Comparison of ENCODE assay signal across 1 cellular context in the genomic region with DNA sequence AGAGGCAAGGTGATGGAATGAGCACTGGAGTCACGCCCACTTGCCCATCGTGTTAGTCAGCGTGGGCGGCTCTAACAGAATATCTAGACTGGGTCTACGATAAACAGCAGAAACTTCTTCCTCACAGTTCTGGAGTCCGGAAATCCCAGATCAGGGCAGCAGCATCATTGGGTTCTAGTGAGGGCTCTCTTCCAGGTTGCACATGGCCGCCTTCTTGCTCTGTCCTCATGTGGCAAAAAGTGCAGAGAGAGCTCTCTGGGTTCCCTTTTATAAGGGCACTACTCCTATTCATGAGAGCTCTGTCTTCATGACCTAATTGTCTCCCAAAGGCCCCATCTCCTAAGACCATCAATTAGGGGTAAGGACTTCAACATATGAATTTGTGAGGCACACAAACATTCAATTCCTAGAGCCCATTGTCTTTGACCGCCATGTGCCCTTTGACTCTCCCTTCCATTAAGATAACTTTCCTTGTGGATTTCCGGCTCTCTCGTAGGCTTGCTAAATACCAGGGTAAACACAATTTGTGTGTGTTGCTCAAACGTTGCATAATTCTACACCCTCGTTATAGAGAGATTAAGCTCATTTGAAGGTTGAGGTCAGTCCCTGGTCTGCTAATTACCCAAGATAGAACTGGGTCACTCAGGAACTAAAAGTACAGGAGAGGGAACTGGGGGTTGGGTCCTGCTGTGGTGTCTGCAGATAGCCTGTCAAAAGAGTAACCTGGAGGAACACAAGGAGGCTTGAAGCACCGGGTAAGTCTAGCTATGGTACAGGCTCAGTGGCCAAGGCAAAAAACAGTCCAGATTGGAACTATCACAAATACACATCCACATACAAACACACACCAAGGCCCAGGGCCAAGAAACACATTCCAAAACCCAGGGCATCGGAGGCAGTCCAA.
A peak's percentile ranks its signal among the peaks of the same experiment; 100 is the strongest.
TF ChIP-seq lines count a peak whose summit lies in the region.

No MANE protein-coding gene starts in this region.

TF ChIP-seq in HepG2, 621 proteins besides CTCF, POLR2A, EP300 and RAD21 (continued from another document and continues in another):
- TF ChIP-seq NR2F6 (IDR thresholded peaks at IDR 0.05) (peak; percentile 99), NR2F6 (CRISPR knock-in tag; IDR thresholded peaks at IDR 0.05) (peak; percentile 99), ZNF33A (CRISPR knock-in tag; IDR thresholded peaks at IDR 0.05; ENCODE audit: borderline replicate concordance) (no peak), ONECUT2 (CRISPR knock-in tag; IDR thresholded peaks at IDR 0.05) (peak; percentile 58), ZBTB1 (CRISPR knock-in tag; IDR thresholded peaks at IDR 0.05; ENCODE audit: borderline replicate concordance) (no peak), PLSCR1 (CRISPR knock-in tag; IDR thresholded peaks at IDR 0.05; ENCODE audit: borderline replicate concordance) (no peak), FOSL1 (CRISPR knock-in tag; IDR thresholded peaks at IDR 0.05; ENCODE audit: borderline replicate concordance) (no peak), ZNF749 (CRISPR knock-in tag; IDR thresholded peaks at IDR 0.05; ENCODE audit: borderline replicate concordance) (peak; percentile 55; the same call in 1 of the 2 replicates), ZNF3 (CRISPR knock-in tag; IDR thresholded peaks at IDR 0.05) (0 out of 2 replicates have a peak, but pooled peaks have one; percentile 47), CSRNP1 (CRISPR knock-in tag; IDR thresholded peaks at IDR 0.05) (no peak; the same call in 1 of the 2 replicates), TBX2 (CRISPR knock-in tag; IDR thresholded peaks at IDR 0.05; ENCODE audit: borderline replicate concordance) (peak; percentile 100), HNRNPH1 (optimal IDR thresholded peaks at IDR 0.05; ENCODE audit: low read depth, low read length) (no peak), MED1 (CRISPR knock-in tag; IDR thresholded peaks at IDR 0.05) (peak; percentile 93), FOXO4 (CRISPR knock-in tag; conservative IDR thresholded peaks at IDR 0.05) (no peak), TARDBP (CRISPR knock-in tag; IDR thresholded peaks at IDR 0.05) (peak; percentile 98), AGO1 (IDR thresholded peaks at IDR 0.05; ENCODE audit: low read depth, low read length, poor library complexity, severe bottlenecking) (no peak), ATF6 (CRISPR knock-in tag; conservative IDR thresholded peaks at IDR 0.05) (no peak), NCOA5 (CRISPR knock-in tag; IDR thresholded peaks at IDR 0.05) (no peak), NCOR1 (IDR thresholded peaks at IDR 0.05; ENCODE audit: borderline replicate concordance, low read length) (peak; percentile 94), ZBTB20 (CRISPR knock-in tag; IDR thresholded peaks at IDR 0.05; ENCODE audit: borderline replicate concordance, low read depth) (peak; percentile 79; the same call in 1 of the 2 replicates), REXO4 (CRISPR knock-in tag; IDR thresholded peaks at IDR 0.05; ENCODE audit: borderline replicate concordance) (no peak), MYC (CRISPR knock-in tag; IDR thresholded peaks at IDR 0.05; ENCODE audit: borderline replicate concordance) (peak; percentile 36; the same call in 1 of the 2 replicates), FOXM1 (CRISPR knock-in tag; IDR thresholded peaks at IDR 0.05) (no peak), POGK (CRISPR knock-in tag; conservative IDR thresholded peaks at IDR 0.05) (peak; percentile 86), ZNF543 (CRISPR knock-in tag; IDR thresholded peaks at IDR 0.05) (no peak), ZNF781 (CRISPR knock-in tag; IDR thresholded peaks at IDR 0.05; ENCODE audit: borderline replicate concordance, not compliant biosample characterization) (no peak), ZNF558 (CRISPR knock-in tag; IDR thresholded peaks at IDR 0.05; ENCODE audit: borderline replicate concordance) (peak; percentile 33; the same call in 1 of the 2 replicates), EEA1 (CRISPR knock-in tag; IDR thresholded peaks at IDR 0.05; ENCODE audit: borderline replicate concordance) (no peak), NR1H2 (CRISPR knock-in tag; IDR thresholded peaks at IDR 0.05; ENCODE audit: borderline replicate concordance, low read depth) (no peak; the same call in 1 of the 2 replicates), NFE2 (CRISPR knock-in tag; IDR thresholded peaks at IDR 0.05) (no peak)
- TF ChIP-seq, protein P1, sequence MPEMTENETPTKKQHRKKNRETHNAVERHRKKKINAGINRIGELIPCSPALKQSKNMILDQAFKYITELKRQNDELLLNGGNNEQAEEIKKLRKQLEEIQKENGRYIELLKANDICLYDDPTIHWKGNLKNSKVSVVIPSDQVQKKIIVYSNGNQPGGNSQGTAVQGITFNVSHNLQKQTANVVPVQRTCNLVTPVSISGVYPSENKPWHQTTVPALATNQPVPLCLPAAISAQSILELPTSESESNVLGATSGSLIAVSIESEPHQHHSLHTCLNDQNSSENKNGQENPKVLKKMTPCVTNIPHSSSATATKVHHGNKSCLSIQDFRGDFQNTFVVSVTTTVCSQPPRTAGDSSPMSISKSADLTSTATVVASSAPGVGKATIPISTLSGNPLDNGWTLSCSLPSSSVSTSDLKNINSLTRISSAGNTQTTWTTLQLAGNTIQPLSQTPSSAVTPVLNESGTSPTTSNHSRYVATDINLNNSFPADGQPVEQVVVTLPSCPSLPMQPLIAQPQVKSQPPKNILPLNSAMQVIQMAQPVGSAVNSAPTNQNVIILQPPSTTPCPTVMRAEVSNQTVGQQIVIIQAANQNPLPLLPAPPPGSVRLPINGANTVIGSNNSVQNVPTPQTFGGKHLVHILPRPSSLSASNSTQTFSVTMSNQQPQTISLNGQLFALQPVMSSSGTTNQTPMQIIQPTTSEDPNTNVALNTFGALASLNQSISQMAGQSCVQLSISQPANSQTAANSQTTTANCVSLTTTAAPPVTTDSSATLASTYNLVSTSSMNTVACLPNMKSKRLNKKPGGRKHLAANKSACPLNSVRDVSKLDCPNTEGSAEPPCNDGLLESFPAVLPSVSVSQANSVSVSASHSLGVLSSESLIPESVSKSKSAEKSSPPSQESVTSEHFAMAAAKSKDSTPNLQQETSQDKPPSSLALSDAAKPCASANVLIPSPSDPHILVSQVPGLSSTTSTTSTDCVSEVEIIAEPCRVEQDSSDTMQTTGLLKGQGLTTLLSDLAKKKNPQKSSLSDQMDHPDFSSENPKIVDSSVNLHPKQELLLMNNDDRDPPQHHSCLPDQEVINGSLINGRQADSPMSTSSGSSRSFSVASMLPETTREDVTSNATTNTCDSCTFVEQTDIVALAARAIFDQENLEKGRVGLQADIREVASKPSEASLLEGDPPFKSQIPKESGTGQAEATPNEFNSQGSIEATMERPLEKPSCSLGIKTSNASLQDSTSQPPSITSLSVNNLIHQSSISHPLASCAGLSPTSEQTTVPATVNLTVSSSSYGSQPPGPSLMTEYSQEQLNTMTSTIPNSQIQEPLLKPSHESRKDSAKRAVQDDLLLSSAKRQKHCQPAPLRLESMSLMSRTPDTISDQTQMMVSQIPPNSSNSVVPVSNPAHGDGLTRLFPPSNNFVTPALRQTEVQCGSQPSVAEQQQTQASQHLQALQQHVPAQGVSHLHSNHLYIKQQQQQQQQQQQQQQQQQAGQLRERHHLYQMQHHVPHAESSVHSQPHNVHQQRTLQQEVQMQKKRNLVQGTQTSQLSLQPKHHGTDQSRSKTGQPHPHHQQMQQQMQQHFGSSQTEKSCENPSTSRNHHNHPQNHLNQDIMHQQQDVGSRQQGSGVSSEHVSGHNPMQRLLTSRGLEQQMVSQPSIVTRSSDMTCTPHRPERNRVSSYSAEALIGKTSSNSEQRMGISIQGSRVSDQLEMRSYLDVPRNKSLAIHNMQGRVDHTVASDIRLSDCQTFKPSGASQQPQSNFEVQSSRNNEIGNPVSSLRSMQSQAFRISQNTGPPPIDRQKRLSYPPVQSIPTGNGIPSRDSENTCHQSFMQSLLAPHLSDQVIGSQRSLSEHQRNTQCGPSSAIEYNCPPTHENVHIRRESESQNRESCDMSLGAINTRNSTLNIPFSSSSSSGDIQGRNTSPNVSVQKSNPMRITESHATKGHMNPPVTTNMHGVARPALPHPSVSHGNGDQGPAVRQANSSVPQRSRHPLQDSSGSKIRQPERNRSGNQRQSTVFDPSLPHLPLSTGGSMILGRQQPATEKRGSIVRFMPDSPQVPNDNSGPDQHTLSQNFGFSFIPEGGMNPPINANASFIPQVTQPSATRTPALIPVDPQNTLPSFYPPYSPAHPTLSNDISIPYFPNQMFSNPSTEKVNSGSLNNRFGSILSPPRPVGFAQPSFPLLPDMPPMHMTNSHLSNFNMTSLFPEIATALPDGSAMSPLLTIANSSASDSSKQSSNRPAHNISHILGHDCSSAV (CRISPR knock-in tag; IDR thresholded peaks at IDR 0.05; ENCODE audit: borderline replicate concordance) = no peak
- TF ChIP-seq, protein P2, sequence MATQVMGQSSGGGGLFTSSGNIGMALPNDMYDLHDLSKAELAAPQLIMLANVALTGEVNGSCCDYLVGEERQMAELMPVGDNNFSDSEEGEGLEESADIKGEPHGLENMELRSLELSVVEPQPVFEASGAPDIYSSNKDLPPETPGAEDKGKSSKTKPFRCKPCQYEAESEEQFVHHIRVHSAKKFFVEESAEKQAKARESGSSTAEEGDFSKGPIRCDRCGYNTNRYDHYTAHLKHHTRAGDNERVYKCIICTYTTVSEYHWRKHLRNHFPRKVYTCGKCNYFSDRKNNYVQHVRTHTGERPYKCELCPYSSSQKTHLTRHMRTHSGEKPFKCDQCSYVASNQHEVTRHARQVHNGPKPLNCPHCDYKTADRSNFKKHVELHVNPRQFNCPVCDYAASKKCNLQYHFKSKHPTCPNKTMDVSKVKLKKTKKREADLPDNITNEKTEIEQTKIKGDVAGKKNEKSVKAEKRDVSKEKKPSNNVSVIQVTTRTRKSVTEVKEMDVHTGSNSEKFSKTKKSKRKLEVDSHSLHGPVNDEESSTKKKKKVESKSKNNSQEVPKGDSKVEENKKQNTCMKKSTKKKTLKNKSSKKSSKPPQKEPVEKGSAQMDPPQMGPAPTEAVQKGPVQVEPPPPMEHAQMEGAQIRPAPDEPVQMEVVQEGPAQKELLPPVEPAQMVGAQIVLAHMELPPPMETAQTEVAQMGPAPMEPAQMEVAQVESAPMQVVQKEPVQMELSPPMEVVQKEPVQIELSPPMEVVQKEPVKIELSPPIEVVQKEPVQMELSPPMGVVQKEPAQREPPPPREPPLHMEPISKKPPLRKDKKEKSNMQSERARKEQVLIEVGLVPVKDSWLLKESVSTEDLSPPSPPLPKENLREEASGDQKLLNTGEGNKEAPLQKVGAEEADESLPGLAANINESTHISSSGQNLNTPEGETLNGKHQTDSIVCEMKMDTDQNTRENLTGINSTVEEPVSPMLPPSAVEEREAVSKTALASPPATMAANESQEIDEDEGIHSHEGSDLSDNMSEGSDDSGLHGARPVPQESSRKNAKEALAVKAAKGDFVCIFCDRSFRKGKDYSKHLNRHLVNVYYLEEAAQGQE (IDR thresholded peaks at IDR 0.05; ENCODE audit: borderline replicate concordance in 1 of 2, low read depth in 1 of 2, low read length in 2 of 2) = peak in 1 of 2 experiments; percentile 84; a peak in 2 of 4 replicates
